11 cellular contexts compared by ENCODE assay signal in genomic region chr20:39829713-39830112, GRCh38.
DNase-seq lines count a peak whose midpoint lies in the region; ATAC-seq, FAIRE-seq and TF ChIP-seq lines count a peak whose summit lies in the region.
"Had no signal": no experiment of that assay in that cellular context is flagged by ENCODE, and none has a peak within 500 bp of the region (broad histone marks: within the 10 kb centered on the region; RNA-seq: fewer than 3 reads in every experiment).

No MANE protein-coding gene starts in this region.

- POLR2A ChIA-PET in H1 (lab: Charles Lee; ENCODE audit: partially characterized antibody) = interaction anchor here (0.5 to 1.6 kb wide), 2 partner anchors 9 to 448 kb away, joined by 3 read pairs; no protein-coding TSS in a partner anchor

- TF ChIP-seq CTCF in GM20000 (IDR thresholded peaks at IDR 0.05; ENCODE audit: extremely low read depth, missing control alignments) = no peak
- TF ChIP-seq CTCF in H1 (IDR thresholded peaks at IDR 0.05; ENCODE audit: control extremely low read depth in 1 of 3, insufficient read depth in 1 of 3, low read depth in 1 of 3, low read length in 3 of 3) = no peak

- no peak overlapping the region for H2BK5ac ChIP-seq in H1 (ENCODE audit: low read depth, low read length)

- no peaks in the 10 kb centered on the region for H3K79me1 ChIP-seq in H1 (ENCODE audit: low read depth, low read length)

- no peaks in the 10 kb centered on the region for H3K9me3 ChIP-seq in H1 (ENCODE audit: insufficient read depth in 2 of 2, low read depth in 1 of 2, low read length in 1 of 2)

- no peak overlapping the region for H3K14ac ChIP-seq in H1 (ENCODE audit: insufficient read length)

- DNase-seq in GM20000 (ENCODE audit: low spot score) (peak; percentile 75), H1 (ENCODE audit: low read depth in 1 of 2, low spot score in 2 of 2) (no peak), urothelium cell line (ENCODE audit: low spot score) (no peak), NCI-H1436 (lab: John Stamatoyannopoulos, UW) (no peak), HuH-7.5 (ENCODE audit: low spot score) (no peak)
- DNase-seq: activated T-cell treated with anti-CD3 and anti-CD28 coated beads, Interleukin-2, amount 50 U/mL, for 24 hours; effector memory CD4-positive, alpha-beta T cell; kidney glomerular epithelial cell had no signal

- no peak for TF ChIP-seq EP300 in H1 (IDR thresholded peaks at IDR 0.05; ENCODE audit: borderline replicate concordance in 1 of 2, low read depth in 2 of 2, low read length in 2 of 2)

- no peak overlapping the region for H3K27ac ChIP-seq in H1 (ENCODE audit: low read depth, low read length)

- H3K4me3 ChIP-seq in H1 (ENCODE audit: extremely low read depth in 1 of 4, insufficient read depth in 2 of 4, low read depth in 3 of 4, low read length in 4 of 4) = no peak overlapping the region

- CTCF ChIA-PET in H1 (lab: Charles Lee; ENCODE audit: partially characterized antibody) = interaction anchor here (0.7 to 3.6 kb wide), 39 partner anchors 12 to 852 kb away, joined by 3 to 36 read pairs (median 3); no protein-coding TSS in a partner anchor

- H3K9ac ChIP-seq in H1 (replicated peaks in 1 of 4; ENCODE audit: extremely low read depth in 1 of 4, low read depth in 3 of 4, low read length in 3 of 4) = no peak overlapping the region

- 55% methylated on average over 3 of the region's 3 CpGs; no CpG with 5 or more reads in 1 of the 2 experiments for WGBS in H1 (ENCODE audit: extremely low coverage in 1 of 2, insufficient coverage in 1 of 2, insufficient read length in 1 of 2, insufficient replicate concordance in 2 of 2, low coverage in 1 of 2, low lambda C conversion rate in 2 of 2, missing lambda C conversion rate in 1 of 2), 2 experiments

- H4K20me1 ChIP-seq in H1 (replicated peaks in 1 of 2; ENCODE audit: control insufficient read depth in 1 of 2, insufficient read depth in 2 of 2, low read length in 2 of 2) = no peaks in the 10 kb centered on the region

- FAIRE-seq in H1 (lab: Jason Lieb, UNC) (no peak), urothelium cell line (lab: Jason Lieb, UNC) (no peak)

- no peak overlapping the region for H3K23ac ChIP-seq in H1 (ENCODE audit: insufficient read length)

- H3K4me2 ChIP-seq in H1 (ENCODE audit: insufficient read depth in 1 of 2, low read depth in 2 of 2, low read length in 2 of 2) = peak overlapping the region in 1 of 2 experiments; percentile 16; a peak in 2 of 4 replicates

- H3K23me2 ChIP-seq in H1 (ENCODE audit: low read depth, low read length) = no peaks in the 10 kb centered on the region

- TF ChIP-seq POLR2A in H1 (IDR thresholded peaks at IDR 0.05; ENCODE audit: control extremely low read depth in 1 of 2, low read depth in 2 of 2, low read length in 2 of 2) = no peak

- no peaks in the 10 kb centered on the region for H3K27me3 ChIP-seq in H1 (replicated peaks in 1 of 4; ENCODE audit: control insufficient read depth in 3 of 4, extremely low read depth in 1 of 4, insufficient read depth in 3 of 4, low read length in 3 of 4)

- H4K8ac ChIP-seq in H1 (ENCODE audit: extremely low read depth, insufficient read depth, low read length) = no peak overlapping the region

- H3K4ac ChIP-seq in H1 (replicated peaks; ENCODE audit: insufficient read length, low read depth, low read length) = no peak overlapping the region

- no peaks in the 10 kb centered on the region for H3K79me2 ChIP-seq in H1 (ENCODE audit: control insufficient read depth in 1 of 2, insufficient read depth in 2 of 2, low read length in 2 of 2)

- TF ChIP-seq RAD21 in H1 (IDR thresholded peaks at IDR 0.05 in 1 of 2, conservative IDR thresholded peaks at IDR 0.05 in 1 of 2; ENCODE audit: low read depth in 2 of 2, low read length in 2 of 2) = no peak

- H3K18ac ChIP-seq in H1 (ENCODE audit: extremely low read depth, low read length) = no peak overlapping the region

- H2BK20ac ChIP-seq in H1 (ENCODE audit: low read length) = no peak overlapping the region

- ATAC-seq in GM18498 (IDR thresholded peaks at IDR 0.05; ENCODE audit: unreplicated experiment) (peak; percentile 80), HG03095 (IDR thresholded peaks at IDR 0.05; ENCODE audit: unreplicated experiment) (peak; percentile 91), SK-N-SH treated with all-trans-retinoic acid at 6 μM for 48 hours (no peak)

- peak overlapping the region; percentile 70; the same call in 1 of the 2 replicates for H2AFZ ChIP-seq in H1 (ENCODE audit: low read length)

- no peak overlapping the region for H4K91ac ChIP-seq in H1 (replicated peaks; ENCODE audit: insufficient read length, low read length)

- no peaks in the 10 kb centered on the region for H3K36me3 ChIP-seq in H1 (ENCODE audit: control insufficient read depth in 2 of 4, insufficient read depth in 4 of 4, low read length in 3 of 4)

- no peak overlapping the region for H3K56ac ChIP-seq in H1 (replicated peaks; ENCODE audit: insufficient read length, low read depth, low read length)

- no peak overlapping the region for H2BK12ac ChIP-seq in H1 (ENCODE audit: low read depth, low read length)

- H2BK120ac ChIP-seq in H1 (replicated peaks; ENCODE audit: low read depth, low read length) = no peak overlapping the region

- H2BK15ac ChIP-seq in H1 (ENCODE audit: low read length) = no peak overlapping the region

- no peak overlapping the region for H2AK5ac ChIP-seq in H1 (ENCODE audit: low read depth, low read length)

- H4K5ac ChIP-seq in H1 (ENCODE audit: insufficient read length, low read depth, low read length) = no peak overlapping the region

- peaks cover 0 to 6% (median 3%) of the 10 kb centered on the region in 4 experiments; a peak in 4 of 7 replicates for H3K4me1 ChIP-seq in H1 (replicated peaks in 1 of 4; ENCODE audit: control insufficient read depth in 3 of 4, insufficient read depth in 4 of 4, low read length in 3 of 4)

TF ChIP-seq in H1, 55 proteins besides CTCF, POLR2A, EP300 and RAD21 (continues in another document):
- no peak for TF ChIP-seq ATF3 (IDR thresholded peaks at IDR 0.05; ENCODE audit: insufficient read depth, low read depth, low read length)
- TF ChIP-seq SAP30 (IDR thresholded peaks at IDR 0.05; ENCODE audit: insufficient read depth, insufficient replicate concordance, low read length) = no peak
- no peak for TF ChIP-seq KDM4A (IDR thresholded peaks at IDR 0.05; ENCODE audit: low read depth, low read length, severe bottlenecking)
- no peak for TF ChIP-seq E2F6 (IDR thresholded peaks at IDR 0.05)
- no peak for TF ChIP-seq SIX5 (IDR thresholded peaks at IDR 0.05; ENCODE audit: low read depth, low read length)
- no peak for TF ChIP-seq CHD1 (IDR thresholded peaks at IDR 0.05; ENCODE audit: low read depth, low read length)
- TF ChIP-seq EGR1 (IDR thresholded peaks at IDR 0.05; ENCODE audit: borderline replicate concordance, low read depth, low read length) = no peak
- no peak for TF ChIP-seq GTF2F1 (IDR thresholded peaks at IDR 0.05; ENCODE audit: borderline replicate concordance, low read depth, low read length)
- no peak for TF ChIP-seq POU5F1 (IDR thresholded peaks at IDR 0.05; ENCODE audit: low read depth, low read length)
- no peak for TF ChIP-seq YY1 (IDR thresholded peaks at IDR 0.05; ENCODE audit: low read depth, low read length)
- no peak for TF ChIP-seq RBBP5 (IDR thresholded peaks at IDR 0.05; ENCODE audit: borderline replicate concordance, low read depth, low read length)
- no peak for TF ChIP-seq GABPA (IDR thresholded peaks at IDR 0.05; ENCODE audit: borderline replicate concordance, insufficient read depth, low read length)
- no peak for TF ChIP-seq ZNF274 (IDR thresholded peaks at IDR 0.05; ENCODE audit: borderline replicate concordance, extremely low read depth, low read length)

TF ChIP-seq in SK-N-SH treated with all-trans-retinoic acid at 6 μM for 48 hours, 23 proteins besides CTCF, POLR2A, EP300 and RAD21 (continues in another document):
- TF ChIP-seq CSDC2 (CRISPR knock-in tag; IDR thresholded peaks at IDR 0.05) (no peak), ZNF565 (CRISPR knock-in tag; conservative IDR thresholded peaks at IDR 0.05; ENCODE audit: low read depth) (no peak), RARB (CRISPR knock-in tag; IDR thresholded peaks at IDR 0.05) (no peak), CSRNP3 (CRISPR knock-in tag; IDR thresholded peaks at IDR 0.05) (no peak), GLIS3 (CRISPR knock-in tag; IDR thresholded peaks at IDR 0.05) (no peak), CREB5 (CRISPR knock-in tag; IDR thresholded peaks at IDR 0.05; ENCODE audit: low read depth) (no peak), ZNF8 (CRISPR knock-in tag; IDR thresholded peaks at IDR 0.05) (no peak), ARNTL (CRISPR knock-in tag; IDR thresholded peaks at IDR 0.05; ENCODE audit: borderline replicate concordance, low read depth) (no peak), TOX (CRISPR knock-in tag; IDR thresholded peaks at IDR 0.05; ENCODE audit: borderline replicate concordance) (no peak)
